22 cellular contexts compared by ENCODE assay signal in the genomic region with DNA sequence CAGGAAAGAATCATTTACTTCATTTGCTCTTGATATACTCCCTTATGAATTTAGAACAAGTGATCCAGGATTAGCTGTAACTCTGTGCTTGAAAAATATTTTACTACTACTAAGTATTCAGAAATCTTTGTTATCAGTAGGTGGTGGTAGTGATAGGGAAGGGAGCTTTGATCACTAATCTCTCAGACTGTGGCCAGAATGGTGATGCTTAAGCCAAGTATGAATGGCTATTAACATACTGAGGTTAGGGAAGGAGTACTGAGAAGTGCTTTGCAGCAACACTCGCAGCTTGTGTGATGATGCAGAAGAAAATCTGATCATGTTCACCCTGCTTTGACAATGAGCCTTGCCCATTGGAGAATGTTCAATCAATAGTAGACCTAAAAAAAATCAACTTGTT. TPM values are rescaled to one million over a fixed set of nuclear protein-coding genes. Genes with fewer than 3 reads are reported as not detected.
A peak's percentile ranks its signal among the peaks of the same experiment; 100 is the strongest.
DNase-seq lines count a peak whose midpoint lies in the region; ATAC-seq, FAIRE-seq and TF ChIP-seq lines count a peak whose summit lies in the region.
"Had no signal": no experiment of that assay in that cellular context is flagged by ENCODE, and none has a peak within 500 bp of the region (broad histone marks: within the 10 kb centered on the region; RNA-seq: fewer than 3 reads in every experiment).

No MANE protein-coding gene starts in this region.

- H3K79me1 ChIP-seq in trophoblast cell (ENCODE audit: low read length), result no peaks in the 10 kb centered on the region

- no peak for ATAC-seq in GM19023 (IDR thresholded peaks at IDR 0.05; ENCODE audit: unreplicated experiment)

- H3K23ac ChIP-seq in trophoblast cell (ENCODE audit: low read length), result no peak overlapping the region

- no peak overlapping the region for H2BK12ac ChIP-seq in trophoblast cell (ENCODE audit: low read length)

- H4K8ac ChIP-seq in trophoblast cell (ENCODE audit: low read depth, low read length), result no peak overlapping the region

- FAIRE-seq in D721Med (lab: Jason Lieb, UNC), result peak; percentile 53
- FAIRE-seq: kidney, TTC549 had no signal

- TF ChIP-seq CTCF in D721Med (IDR thresholded peaks at IDR 0.05; ENCODE audit: insufficient read depth, missing control alignments), result no peak
- no peak for TF ChIP-seq CTCF in VCaP (conservative IDR thresholded peaks at IDR 0.05)
- no peak for TF ChIP-seq CTCF in hepatocyte (IDR thresholded peaks at IDR 0.05; ENCODE audit: poor library complexity)
- TF ChIP-seq CTCF in testis (IDR thresholded peaks at IDR 0.05), result no peak

- WGBS in hepatocyte (ENCODE audit: low lambda C conversion rate, missing lambda C conversion rate), result 68% methylated on average over 1 of the region's 1 CpG
- WGBS in trophoblast cell (ENCODE audit: extremely low coverage, insufficient coverage, insufficient read length), result no CpG with 5 or more reads among the region's 1 CpG
- WGBS in testis, 2 donors, result 67 to 68% methylated on average over 1 of the region's 1 CpG

- no peak overlapping the region for H4K91ac ChIP-seq in trophoblast cell (ENCODE audit: low read depth, low read length)

- peak overlapping the region; percentile 28; the same call in 1 of the 2 replicates for H3K27ac ChIP-seq in VCaP
- peak overlapping the region; percentile 7 for H3K27ac ChIP-seq in hepatocyte
- no peak overlapping the region for H3K27ac ChIP-seq in trophoblast cell (ENCODE audit: low read depth, low read length)
- no peak overlapping the region for H3K27ac ChIP-seq in testis
- H3K27ac ChIP-seq: right atrium auricular region had no signal

- no peak overlapping the region for H3K4me3 ChIP-seq in hepatocyte
- H3K4me3 ChIP-seq in trophoblast cell (ENCODE audit: low read depth, low read length), result no peak overlapping the region
- no peak overlapping the region for H3K4me3 ChIP-seq in testis
- H3K4me3 ChIP-seq: coronary artery, right atrium auricular region, transverse colon had no signal

- no peak overlapping the region for H3K4me2 ChIP-seq in hepatocyte
- H3K4me2 ChIP-seq in trophoblast cell (ENCODE audit: low read length), result no peak overlapping the region

- DNase-seq in D721Med (ENCODE audit: insufficient read length, low spot score), result no peak
- no peak for DNase-seq in hepatocyte (ENCODE audit: low spot score)
- DNase-seq in trophoblast cell, result peak; percentile 26 to 64
- no peak for DNase-seq in stimulated activated CD4-positive, alpha-beta T cell treated with anti-CD3 and anti-CD28 coated beads, Interleukin-4, amount 100 ng/mL, for 4 hours
- no peak for DNase-seq in testis
- no peak for DNase-seq in NCI-H1048 (lab: John Stamatoyannopoulos, UW)
- DNase-seq: activated CD4-positive, alpha-beta T cell treated with anti-CD3 and anti-CD28 coated beads, Interleukin-2, amount 10 ng/mL, durations not matched to agents 7 days and 5 days; activated CD8-positive, alpha-beta memory T cell treated with anti-CD3 and anti-CD28 coated beads, Interleukin-2, amount 50 U/mL, for 48 hours; activated naive CD4-positive, alpha-beta T cell treated with anti-CD3 and anti-CD28 coated beads for 36 hours; COR-L47; hippocampal formation; kidney; NCI-H1092 treated with DMSO at 0.1 percent for 48 hours; NCI-H2081; NCI-H510A; stimulated activated CD4-positive, alpha-beta T cell treated with anti-CD3 and anti-CD28 coated beads, Interleukin-15, amount 100 ng/mL, for 24 hours; transverse colon had no signal

- no peaks in the 10 kb centered on the region for H4K20me1 ChIP-seq in hepatocyte (ENCODE audit: insufficient read depth, poor library complexity, severe bottlenecking)

- H2BK5ac ChIP-seq in trophoblast cell (ENCODE audit: low read depth, low read length, poor library complexity), result no peak overlapping the region

- H3K9me2 ChIP-seq in hepatocyte (replicated peaks; ENCODE audit: insufficient read depth), result no peaks in the 10 kb centered on the region

- H3K9me3 ChIP-seq in hepatocyte (ENCODE audit: low read depth) (no peaks in the 10 kb centered on the region), trophoblast cell (ENCODE audit: insufficient read depth, low read depth, low read length) (no peaks in the 10 kb centered on the region), testis (no peaks in the 10 kb centered on the region)
- H3K9me3 ChIP-seq: right atrium auricular region, transverse colon had no signal

- no peak overlapping the region for H3K18ac ChIP-seq in trophoblast cell (ENCODE audit: low read length)

- no peak overlapping the region for H3K9ac ChIP-seq in trophoblast cell (ENCODE audit: low read length)

- H3K14ac ChIP-seq in trophoblast cell (ENCODE audit: low read length), result no peak overlapping the region

- H2BK120ac ChIP-seq in trophoblast cell (ENCODE audit: insufficient read depth, low read length, poor library complexity), result no peak overlapping the region

- no peaks in the 10 kb centered on the region for H3K36me3 ChIP-seq in hepatocyte (replicated peaks; ENCODE audit: insufficient read depth, low read depth)
- H3K36me3 ChIP-seq in trophoblast cell (ENCODE audit: control insufficient read depth in 1 of 2, insufficient read depth in 2 of 2, low read length in 2 of 2), result peaks cover 21 to 41% of the 10 kb centered on the region in 2 experiments
- H3K36me3 ChIP-seq in testis (ENCODE audit: low read depth, missing control alignments), result no peaks in the 10 kb centered on the region

- intact Hi-C loops in testis (cut with DNase I; ENCODE audit: low total_unique reads), result no loop called here

- H3K27me3 ChIP-seq in hepatocyte (no peaks in the 10 kb centered on the region), trophoblast cell (ENCODE audit: insufficient read depth, low read length) (no peaks in the 10 kb centered on the region), testis (no peaks in the 10 kb centered on the region)
- H3K27me3 ChIP-seq: right atrium auricular region, transverse colon had no signal

- H3K4ac ChIP-seq in trophoblast cell (ENCODE audit: low read depth, low read length), result no peak overlapping the region

- H3K79me2 ChIP-seq in hepatocyte, result no peaks in the 10 kb centered on the region
- H3K79me2 ChIP-seq in trophoblast cell (ENCODE audit: control insufficient read depth, insufficient read depth, low read length, poor library complexity), result no peaks in the 10 kb centered on the region

- TF ChIP-seq POLR2A in testis (IDR thresholded peaks at IDR 0.05), result no peak

- no peak overlapping the region for H4K12ac ChIP-seq in trophoblast cell (ENCODE audit: low read depth, low read length)

- H3K4me1 ChIP-seq in hepatocyte (ENCODE audit: insufficient read depth) (peaks cover 6% of the 10 kb centered on the region), trophoblast cell (ENCODE audit: control insufficient read depth in 1 of 2, insufficient read depth in 2 of 2, low read length in 2 of 2) (no peaks in the 10 kb centered on the region), testis (no peaks in the 10 kb centered on the region)

- H2AFZ ChIP-seq in hepatocyte (no peak overlapping the region), trophoblast cell (ENCODE audit: insufficient read depth, low read length, poor library complexity) (no peak overlapping the region)

- H2AK5ac ChIP-seq in trophoblast cell (ENCODE audit: low read length), result no peak overlapping the region

RNA-seq across cellular contexts. Expression of gene AP3M1, which starts 29.3 kb away (rescaled TPM):
- total RNA-seq in hepatocyte (35.0 and 35.3 TPM in 2 replicates), testis (10 to 100 TPM; 38.6 to 44.4 TPM)
- polyA plus RNA-seq in hepatocyte (28.2 and 30.1 TPM in 2 replicates), testis (ENCODE audit: insufficient read depth, low read depth, low replicate concordance) (32.0 TPM)
- 31.7 and 31.9 TPM in 2 replicates for polyA plus RNA-seq in trophoblast cell (2013)

RNA-seq across cellular contexts. Expression of gene ADK, which starts 29.7 kb away (rescaled TPM):
- total RNA-seq in hepatocyte, result 44.6 and 53.7 TPM in 2 replicates
- polyA plus RNA-seq in hepatocyte, result 46.7 and 49.1 TPM in 2 replicates
- 28.0 and 29.7 TPM in 2 replicates for polyA plus RNA-seq in trophoblast cell (2013)
- total RNA-seq in testis, result 10 to 100 TPM; 55.3 to 61.8 TPM
- polyA plus RNA-seq in testis (ENCODE audit: insufficient read depth, low read depth, low replicate concordance), result 23.3 TPM

Comparison
In these comparisons a context has a peak if more than half of its experiments do, and no peak if none do; other contexts are left out.
1. DNase-seq: peak in trophoblast cell (2 of 2); none in D721Med (single experiment), hepatocyte (single experiment), stimulated activated CD4-positive, alpha-beta T cell treated with anti-CD3 and anti-CD28 coated beads, Interleukin-4, amount 100 ng/mL, for 4 hours (0 of 2), testis (single experiment) and NCI-H1048 (single experiment).
2. H3K27ac ChIP-seq: peak in VCaP (single experiment) and hepatocyte (single experiment); none in trophoblast cell (single experiment) and testis (0 of 2).